ENCODE assay signal across 27 cellular contexts in the genomic region with DNA sequence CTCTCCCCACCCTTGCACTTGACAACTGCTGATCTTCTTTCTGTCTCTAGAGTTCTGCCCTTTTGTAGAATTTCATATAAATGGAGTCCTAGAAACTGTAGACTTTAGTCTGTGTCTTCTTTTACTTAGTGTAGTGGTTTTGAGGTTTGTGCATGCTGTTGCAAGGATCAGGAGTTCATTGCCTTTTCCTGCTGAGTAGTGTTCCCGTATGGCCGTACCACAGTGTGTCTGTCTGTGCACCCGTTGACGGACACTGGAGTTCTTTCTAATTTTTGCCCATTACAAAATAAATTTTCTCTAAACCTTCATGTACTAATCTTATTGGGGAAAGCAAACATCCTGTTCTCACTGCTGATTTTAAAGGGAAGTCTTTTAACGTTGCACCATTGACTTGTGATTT.
"Had no signal": no experiment of that assay in that cellular context is flagged by ENCODE, and none has a peak within 500 bp of the region (broad histone marks: within the 10 kb centered on the region; RNA-seq: fewer than 3 reads in every experiment).

No MANE protein-coding gene starts in this region.

- H3K27ac Mint-ChIP-seq: activated CD4-positive, alpha-beta memory T cell treated with anti-CD3 and anti-CD28 coated beads, Interleukin-2, amount 10 ng/mL, durations not matched to agents 7 days and 5 days; activated CD4-positive, alpha-beta T cell treated with anti-CD3 and anti-CD28 coated beads for 36 hours; activated naive CD4-positive, alpha-beta T cell treated with anti-CD3 and anti-CD28 coated beads for 36 hours; activated naive CD8-positive, alpha-beta T cell; T-helper 1 cell treated with Interleukin-12 subunit alpha and Interleukin-12 subunit beta and Interleukin-4 antibody, amounts not matched to agents 30 μg/mL and 1 μg/mL, for 36 hours had no signal

- H3K27me3 Mint-ChIP-seq: activated CD4-positive, alpha-beta memory T cell treated with anti-CD3 and anti-CD28 coated beads, Interleukin-2, amount 10 ng/mL, durations not matched to agents 7 days and 5 days; activated CD4-positive, alpha-beta T cell treated with anti-CD3 and anti-CD28 coated beads for 36 hours; activated naive CD8-positive, alpha-beta T cell; activated T-helper 17 cell treated with anti-CD3 and anti-CD28 coated beads, Interleukin-2, amount 50 U/mL, for 72 hours had no signal

- H3K4me3 Mint-ChIP-seq: activated CD4-positive, alpha-beta memory T cell treated with anti-CD3 and anti-CD28 coated beads, Interleukin-2, amount 10 ng/mL, durations not matched to agents 7 days and 5 days; activated CD4-positive, alpha-beta T cell treated with anti-CD3 and anti-CD28 coated beads for 36 hours; activated naive CD4-positive, alpha-beta T cell treated with anti-CD3 and anti-CD28 coated beads for 36 hours; activated naive CD8-positive, alpha-beta T cell; activated T-helper 17 cell treated with anti-CD3 and anti-CD28 coated beads, Interleukin-2, amount 50 U/mL, for 72 hours; T-helper 1 cell treated with Interleukin-12 subunit alpha and Interleukin-12 subunit beta and Interleukin-4 antibody, amounts not matched to agents 30 μg/mL and 1 μg/mL, for 36 hours had no signal

- H3K4me3 ChIP-seq: adrenal gland, MG63, SJSA1 had no signal

- ATAC-seq: activated CD4-positive, alpha-beta T cell treated with anti-CD3 and anti-CD28 coated beads for 36 hours; activated T-helper 17 cell treated with anti-CD3 and anti-CD28 coated beads, Interleukin-2, amount 50 U/mL, for 72 hours; PC-3; SK-N-SH treated with all-trans-retinoic acid at 6 μM for 48 hours had no signal

- DNase-seq: activated CD4-positive, alpha-beta memory T cell treated with anti-CD3 and anti-CD28 coated beads, Interleukin-2, amount 10 ng/mL, durations not matched to agents 7 days and 5 days; activated CD4-positive, alpha-beta T cell treated with anti-CD3 and anti-CD28 coated beads for 36 hours; activated CD4-positive, alpha-beta T cell treated with anti-CD3 and anti-CD28 coated beads, Interleukin-2, amount 50 U/mL, for 1 hour; activated gamma-delta T cell; activated naive CD4-positive, alpha-beta T cell treated with anti-CD3 and anti-CD28 coated beads for 36 hours; activated T-cell treated with anti-CD3 and anti-CD28 coated beads for 4 hours; activated T-cell treated with anti-CD3 and anti-CD28 coated beads, Interleukin-2, amount 50 U/mL, for 48 hours; anterior cingulate cortex; MG63; NCI-H1105 treated with DMSO at 0.1 percent for 48 hours; NCI-H146; NCI-H1930; NCI-H2171; NCI-H2227 treated with DMSO at 0.1 percent for 48 hours; NCI-H446 treated with DMSO at 0.1 percent for 48 hours; NCI-H524 treated with DMSO at 0.1 percent for 48 hours; NCI-H748 treated with DMSO at 0.1 percent for 48 hours; PC-3; SHP77; SW 1271; T-helper 9 cell had no signal

- H3K27ac ChIP-seq: adrenal gland, SJSA1 had no signal

- H3K9me3 Mint-ChIP-seq: activated CD4-positive, alpha-beta memory T cell treated with anti-CD3 and anti-CD28 coated beads, Interleukin-2, amount 10 ng/mL, durations not matched to agents 7 days and 5 days; activated naive CD4-positive, alpha-beta T cell treated with anti-CD3 and anti-CD28 coated beads for 36 hours; activated T-helper 17 cell treated with anti-CD3 and anti-CD28 coated beads, Interleukin-2, amount 50 U/mL, for 72 hours; T-helper 1 cell treated with Interleukin-12 subunit alpha and Interleukin-12 subunit beta and Interleukin-4 antibody, amounts not matched to agents 30 μg/mL and 1 μg/mL, for 36 hours had no signal
